21 cellular contexts compared by ENCODE assay signal in genomic region chr1:12104417-12104816, GRCh38. TPM values are rescaled to one million over a fixed set of nuclear protein-coding genes. Genes with fewer than 3 reads are reported as not detected.
"Had no signal": no experiment of that assay in that cellular context is flagged by ENCODE, and none has a peak within 500 bp of the region (broad histone marks: within the 10 kb centered on the region; RNA-seq: fewer than 3 reads in every experiment).

No MANE protein-coding gene starts in this region.

- H3K27me3 ChIP-seq: neutrophil, right atrium auricular region, upper lobe of left lung, vagina had no signal

- H3K36me3 Mint-ChIP-seq: naive B cell had no signal

- H3K4me3 ChIP-seq: dorsolateral prefrontal cortex, heart left ventricle, right atrium auricular region, sigmoid colon, skin epidermis, upper lobe of left lung, vagina had no signal

- H3K9me3 ChIP-seq: heart left ventricle, neutrophil, right atrium auricular region, sigmoid colon, upper lobe of left lung, vagina had no signal

- DNase-seq: cortex of kidney; effector CD8-positive, alpha-beta T cell; heart left ventricle; hippocampal formation; kidney glomerular epithelial cell; mesendoderm; naive B cell; sigmoid colon; stimulated activated CD4-positive, alpha-beta T cell treated with anti-CD3 and anti-CD28 coated beads, Interleukin-12 subunit alpha, Interleukin-12 subunit beta, amount 100 ng/mL, for 4 hours; stimulated activated naive CD4-positive, alpha-beta T cell treated with Interleukin-2 at 50 U/mL for 16 hours had no signal

- H3K4me1 Mint-ChIP-seq: naive B cell had no signal

- H3K9me3 Mint-ChIP-seq: naive B cell had no signal

- H3K36me3 ChIP-seq: heart left ventricle, neutrophil, right atrium auricular region, sigmoid colon, upper lobe of left lung, vagina had no signal

- H3K27ac ChIP-seq: dorsolateral prefrontal cortex, heart left ventricle, neutrophil, right atrium auricular region, sigmoid colon, skin epidermis, upper lobe of left lung, vagina had no signal

- ATAC-seq: esophagus mucosa, heart left ventricle had no signal

- H3K4me1 ChIP-seq: heart left ventricle, right atrium auricular region, sigmoid colon, upper lobe of left lung, vagina had no signal

RNA-seq across cellular contexts. Expression of gene TNFRSF8, which starts 41.3 kb away (rescaled TPM):
- total RNA-seq: fibroblast of lung, frontal cortex, lung microvascular endothelial cell had no signal
- polyA plus RNA-seq: neural cell had no signal
